Comparison of ENCODE assay signal across 10 cellular contexts in genomic region chr3:188390347-188390718, GRCh38.
A peak's percentile ranks its signal among the peaks of the same experiment; 100 is the strongest.
DNase-seq lines count a peak whose midpoint lies in the region; ATAC-seq, FAIRE-seq and TF ChIP-seq lines count a peak whose summit lies in the region.
"Had no signal": no experiment of that assay in that cellular context is flagged by ENCODE, and none has a peak within 500 bp of the region (broad histone marks: within the 10 kb centered on the region; RNA-seq: fewer than 3 reads in every experiment).

No MANE protein-coding gene starts in this region.

- DNase-seq in H54 (ENCODE audit: insufficient read length, low spot score) = no peak
- DNase-seq in activated T-helper 2 cell treated with anti-CD3 and anti-CD28 coated beads, Interferon-gamma antibody, Interleukin-2, Interleukin-4, amounts not matched to agents 10 μg/mL and 5 μg/mL and 100 μg/mL, durations not matched to agents 14 hours and 24 hours and 36 hours (ENCODE audit: low spot score) = no peak
- no peak for DNase-seq in natural killer cell
- DNase-seq in GM23248 = no peak
- DNase-seq in NCI-H2227 treated with DMSO at 0.1 percent for 48 hours (lab: John Stamatoyannopoulos, UW) = no peak
- DNase-seq in hypothalamus (lab: John Stamatoyannopoulos, UW) = no peak

- H3K79me2 ChIP-seq in GM23248 (ENCODE audit: insufficient read depth) = peaks cover 93% of the 10 kb centered on the region

- in situ Hi-C loops in GM23248 (cut with MboI) = no loop called here

- TF ChIP-seq CTCF in natural killer cell (IDR thresholded peaks at IDR 0.05) = no peak

- no peak for TF ChIP-seq POLR2A in H54 (IDR thresholded peaks at IDR 0.05; ENCODE audit: low read depth, low read length)

- no peaks in the 10 kb centered on the region for H3K9me3 Mint-ChIP-seq in activated T-helper 2 cell treated with anti-CD3 and anti-CD28 coated beads, Interferon-gamma antibody, Interleukin-2, Interleukin-4, amounts not matched to agents 10 μg/mL and 5 μg/mL and 100 μg/mL, durations not matched to agents 14 hours and 24 hours and 36 hours
- no peaks in the 10 kb centered on the region for H3K9me3 Mint-ChIP-seq in natural killer cell

- H3K27ac ChIP-seq in GM23248 = no peak overlapping the region
- H3K27ac ChIP-seq: SK-N-MC had no signal

- H3K4me3 ChIP-seq in GM23248 = no peak overlapping the region
- H3K4me3 ChIP-seq: SK-N-MC had no signal

- no peak overlapping the region for H2AFZ ChIP-seq in GM23248

- no peaks in the 10 kb centered on the region for H3F3A ChIP-seq in GM23248 (ENCODE audit: insufficient read depth)

- H3K27me3 Mint-ChIP-seq in activated T-helper 2 cell treated with anti-CD3 and anti-CD28 coated beads, Interferon-gamma antibody, Interleukin-2, Interleukin-4, amounts not matched to agents 10 μg/mL and 5 μg/mL and 100 μg/mL, durations not matched to agents 14 hours and 24 hours and 36 hours (ENCODE audit: low read depth) = no peaks in the 10 kb centered on the region
- H3K27me3 Mint-ChIP-seq in natural killer cell (ENCODE audit: low read depth in 2 of 2) = no peaks in the 10 kb centered on the region

- peaks cover 29% of the 10 kb centered on the region for H3K4me1 Mint-ChIP-seq in activated T-helper 2 cell treated with anti-CD3 and anti-CD28 coated beads, Interferon-gamma antibody, Interleukin-2, Interleukin-4, amounts not matched to agents 10 μg/mL and 5 μg/mL and 100 μg/mL, durations not matched to agents 14 hours and 24 hours and 36 hours (ENCODE audit: low read depth)
- peaks cover 31 to 44% of the 10 kb centered on the region in 2 donors for H3K4me1 Mint-ChIP-seq in natural killer cell

- FAIRE-seq in H54 (lab: Jason Lieb, UNC) = peak; percentile 60
- FAIRE-seq: colon had no signal

- H3K4me2 ChIP-seq in GM23248 (ENCODE audit: unreplicated experiment) = no peak overlapping the region

- H3K27me3 ChIP-seq in GM23248 (replicated peaks; ENCODE audit: insufficient read depth) = no peaks in the 10 kb centered on the region

- H3K36me3 Mint-ChIP-seq in activated T-helper 2 cell treated with anti-CD3 and anti-CD28 coated beads, Interferon-gamma antibody, Interleukin-2, Interleukin-4, amounts not matched to agents 10 μg/mL and 5 μg/mL and 100 μg/mL, durations not matched to agents 14 hours and 24 hours and 36 hours (ENCODE audit: low read depth) = peaks cover 3% of the 10 kb centered on the region
- no peaks in the 10 kb centered on the region for H3K36me3 Mint-ChIP-seq in natural killer cell

- no peaks in the 10 kb centered on the region for H3K36me3 ChIP-seq in GM23248 (ENCODE audit: low read depth)

- no peaks in the 10 kb centered on the region for H3K9me2 ChIP-seq in GM23248 (ENCODE audit: insufficient read depth)

- intact Hi-C loops in activated T-helper 2 cell treated with anti-CD3 and anti-CD28 coated beads, Interferon-gamma antibody, Interleukin-2, Interleukin-4, amounts not matched to agents 10 μg/mL and 5 μg/mL and 100 μg/mL, durations not matched to agents 14 hours and 24 hours and 36 hours (cut with micrococcal nuclease) = loop anchor here (2.0 to 10.0 kb wide), 5 partner anchors 48 to 472 kb away; partner anchors contain the start of gene LPP
- intact Hi-C loops in natural killer cell (cut with micrococcal nuclease) = no loop called here

- no peak overlapping the region for H3K4me3 Mint-ChIP-seq in activated T-helper 2 cell treated with anti-CD3 and anti-CD28 coated beads, Interferon-gamma antibody, Interleukin-2, Interleukin-4, amounts not matched to agents 10 μg/mL and 5 μg/mL and 100 μg/mL, durations not matched to agents 14 hours and 24 hours and 36 hours (ENCODE audit: low read depth)
- H3K4me3 Mint-ChIP-seq in natural killer cell = no peak overlapping the region

- peak overlapping the region; percentile 75 for H3K27ac Mint-ChIP-seq in activated T-helper 2 cell treated with anti-CD3 and anti-CD28 coated beads, Interferon-gamma antibody, Interleukin-2, Interleukin-4, amounts not matched to agents 10 μg/mL and 5 μg/mL and 100 μg/mL, durations not matched to agents 14 hours and 24 hours and 36 hours
- H3K27ac Mint-ChIP-seq in natural killer cell = peak overlapping the region; percentile 63 to 64

- no peak overlapping the region for H3K9ac ChIP-seq in GM23248

- no peaks in the 10 kb centered on the region for H3K9me3 ChIP-seq in GM23248 (ENCODE audit: low read depth)

- peak; percentile 36 for ATAC-seq in GM18511 (IDR thresholded peaks at IDR 0.05; ENCODE audit: unreplicated experiment)
- ATAC-seq in natural killer cell = no peak
- no peak for ATAC-seq in HG02588 (IDR thresholded peaks at IDR 0.05; ENCODE audit: unreplicated experiment)

- WGBS in GM23248 (ENCODE audit: low coverage in 1 of 2, low lambda C conversion rate in 2 of 2, missing lambda C conversion rate in 2 of 2), 2 experiments = 55 to 65% methylated on average over 4 of the region's 4 CpGs

- no peaks in the 10 kb centered on the region for H4K20me1 ChIP-seq in GM23248 (ENCODE audit: insufficient read depth)

- H3K4me1 ChIP-seq in GM23248 (ENCODE audit: insufficient read depth) = peaks cover 14% of the 10 kb centered on the region
